Comparison of ENCODE assay signal across 8 cellular contexts in the genomic region with DNA sequence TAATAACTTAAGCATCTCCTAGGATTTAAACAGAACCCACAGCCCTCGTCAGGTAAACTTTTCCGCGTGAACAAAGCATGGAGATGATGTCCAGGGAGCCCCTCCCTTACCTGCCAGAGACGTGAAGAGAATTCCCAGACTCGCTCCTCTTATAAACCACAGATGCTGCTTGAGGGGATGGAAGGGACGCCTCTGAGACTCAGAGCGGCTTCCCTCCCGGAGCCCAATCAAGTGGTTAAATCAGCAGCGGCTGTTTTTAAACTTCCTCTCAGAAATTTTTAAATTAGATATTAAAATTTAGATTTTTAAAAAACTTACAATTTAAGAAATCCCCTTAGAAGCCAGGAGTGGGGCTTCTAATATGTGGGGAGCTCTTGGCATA.
A peak's percentile ranks its signal among the peaks of the same experiment; 100 is the strongest.
DNase-seq lines count a peak whose midpoint lies in the region; ATAC-seq and TF ChIP-seq lines count a peak whose summit lies in the region.

No MANE protein-coding gene starts in this region.

- ATAC-seq in left ventricle myocardium superior (no peak), lower lobe of right lung (no peak), mucosa of descending colon (no peak)

- H3K4me3 Mint-ChIP-seq in activated CD4-positive, alpha-beta memory T cell treated with anti-CD3 and anti-CD28 coated beads for 36 hours: peak overlapping the region; percentile 77

- H3K27ac ChIP-seq in right atrium auricular region (peak overlapping the region; percentile 63 to 79), lower lobe of right lung (peak overlapping the region; percentile 81)

- intact Hi-C loops in left ventricle myocardium superior (cut with micrococcal nuclease) (no loop called here), lower lobe of right lung (cut with DNase I) (no loop called here), mucosa of descending colon (cut with DNase I, micrococcal nuclease) (no loop called here)
- intact Hi-C loops in activated CD4-positive, alpha-beta memory T cell treated with anti-CD3 and anti-CD28 coated beads for 36 hours (cut with micrococcal nuclease): loop anchor here (1.0 to 10.0 kb wide), 12 partner anchors 10 to 687 kb away; partner anchors contain the start of genes PRRC2B and SETX

- H3K36me3 Mint-ChIP-seq in activated CD4-positive, alpha-beta memory T cell treated with anti-CD3 and anti-CD28 coated beads for 36 hours: peaks cover 20% of the 10 kb centered on the region

- H3K9me3 Mint-ChIP-seq in activated CD4-positive, alpha-beta memory T cell treated with anti-CD3 and anti-CD28 coated beads for 36 hours: no peaks in the 10 kb centered on the region

- POLR2A ChIA-PET in activated CD4-positive, alpha-beta memory T cell treated with anti-CD3 and anti-CD28 coated beads for 36 hours (lab: Charles Lee): interaction anchor here (0.6 to 5.4 kb wide), 11 partner anchors 10 to 71 kb away, joined by 3 to 76 read pairs (median 11); no protein-coding TSS in a partner anchor

- H3K4me1 ChIP-seq in right atrium auricular region (peaks cover 0 to 76% of the 10 kb centered on the region in 2 donors), lower lobe of right lung (peaks cover 79% of the 10 kb centered on the region), mucosa of descending colon (ENCODE audit: low read depth) (peaks cover 25% of the 10 kb centered on the region)

- CTCF ChIA-PET in activated CD4-positive, alpha-beta memory T cell treated with anti-CD3 and anti-CD28 coated beads for 36 hours (lab: Charles Lee): interaction anchor here (1.1 to 4.0 kb wide), 13 partner anchors 10 to 76 kb away, joined by 3 to 26 read pairs (median 7); no protein-coding TSS in a partner anchor

- H3K4me1 Mint-ChIP-seq in activated CD4-positive, alpha-beta memory T cell treated with anti-CD3 and anti-CD28 coated beads for 36 hours (ENCODE audit: low read depth): peaks cover 94% of the 10 kb centered on the region

- H3K36me3 ChIP-seq in right atrium auricular region (no peaks in the 10 kb centered on the region), lower lobe of right lung (no peaks in the 10 kb centered on the region), mucosa of descending colon (ENCODE audit: low read depth) (no peaks in the 10 kb centered on the region)

- TF ChIP-seq CTCF in right atrium auricular region (IDR thresholded peaks at IDR 0.05): no peak
- no peak for TF ChIP-seq CTCF in lower lobe of right lung (IDR thresholded peaks at IDR 0.05)
- no peak for TF ChIP-seq CTCF in mucosa of descending colon (IDR thresholded peaks at IDR 0.05)

- no peaks in the 10 kb centered on the region for H3K9me3 ChIP-seq in right atrium auricular region
- no peaks in the 10 kb centered on the region for H3K9me3 ChIP-seq in lower lobe of right lung
- no peaks in the 10 kb centered on the region for H3K9me3 ChIP-seq in mucosa of descending colon

- H3K27me3 ChIP-seq in right atrium auricular region (no peaks in the 10 kb centered on the region), lower lobe of right lung (ENCODE audit: low read depth) (no peaks in the 10 kb centered on the region)

- no peak for DNase-seq in right atrium auricular region (ENCODE audit: low spot score)
- DNase-seq in left ventricle myocardium superior: no peak
- DNase-seq in activated CD4-positive, alpha-beta memory T cell treated with anti-CD3 and anti-CD28 coated beads for 36 hours: peak; percentile 29
- DNase-seq in lower lobe of right lung: no peak
- DNase-seq in mucosa of descending colon: no peak
- no peak for DNase-seq in NCI-H1436 (lab: John Stamatoyannopoulos, UW)
- no peak for DNase-seq in NOMO-1 (lab: John Stamatoyannopoulos, UW; ENCODE audit: unreplicated experiment in 2 of 2)
- no peak for DNase-seq in SIG-M5 treated with dmso at 0.1 percent for 504 hours (lab: John Stamatoyannopoulos, UW; ENCODE audit: unreplicated experiment)

- H3K4me3 ChIP-seq in right atrium auricular region (no peak overlapping the region), lower lobe of right lung (no peak overlapping the region), mucosa of descending colon (no peak overlapping the region)

- H3K27me3 Mint-ChIP-seq in activated CD4-positive, alpha-beta memory T cell treated with anti-CD3 and anti-CD28 coated beads for 36 hours: no peaks in the 10 kb centered on the region

- peak overlapping the region; percentile 99 for H3K27ac Mint-ChIP-seq in activated CD4-positive, alpha-beta memory T cell treated with anti-CD3 and anti-CD28 coated beads for 36 hours
